17 cellular contexts compared by ENCODE assay signal in the genomic region with DNA sequence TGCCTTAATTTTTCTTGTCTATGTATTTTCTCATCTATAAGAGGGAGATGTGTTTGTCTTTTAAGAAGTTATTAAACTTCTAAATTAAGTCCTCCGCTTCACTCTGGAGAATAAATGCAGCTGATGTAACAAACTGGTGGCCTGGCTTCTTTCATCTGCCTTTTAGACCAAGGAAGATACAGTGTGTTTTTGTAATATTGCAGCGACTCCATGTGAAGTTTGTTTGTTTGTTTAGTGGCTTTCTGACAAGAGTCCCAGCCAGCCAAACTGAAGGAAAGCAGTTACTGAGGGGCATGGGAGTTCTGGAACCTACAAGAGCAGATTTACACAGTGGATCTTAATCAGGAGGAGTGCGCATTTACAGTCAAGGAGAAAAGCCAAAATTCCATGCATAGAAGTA. TPM values are rescaled to one million over a fixed set of nuclear protein-coding genes. Genes with fewer than 3 reads are reported as not detected.
A peak's percentile ranks its signal among the peaks of the same experiment; 100 is the strongest.
DNase-seq lines count a peak whose midpoint lies in the region; ATAC-seq and TF ChIP-seq lines count a peak whose summit lies in the region.
"Had no signal": no experiment of that assay in that cellular context is flagged by ENCODE, and none has a peak within 500 bp of the region (broad histone marks: within the 10 kb centered on the region; RNA-seq: fewer than 3 reads in every experiment).

No MANE protein-coding gene starts in this region.

- H3K79me1 ChIP-seq in IMR-90 (ENCODE audit: low read depth in 1 of 2, low read length in 2 of 2) = peaks cover 42 to 77% of the 10 kb centered on the region in 2 experiments

- no peak overlapping the region for H4K5ac ChIP-seq in IMR-90 (ENCODE audit: low read depth, low read length)

- no peaks in the 10 kb centered on the region for H3K36me3 ChIP-seq in IMR-90 (ENCODE audit: control insufficient read depth, insufficient read depth, low read length)
- H3K36me3 ChIP-seq in neural progenitor cell = no peaks in the 10 kb centered on the region

- H3K27ac ChIP-seq in IMR-90 (ENCODE audit: insufficient read depth, low read length) = no peak overlapping the region
- no peak overlapping the region for H3K27ac ChIP-seq in neural progenitor cell
- H3K27ac ChIP-seq: BLaER1, hepatocyte had no signal

- dilution Hi-C loops in IMR-90 (cut with HindIII; ENCODE audit: low sequenced_read_pairs, unreplicated experiment) = no loop called here

- no peak overlapping the region for H3K4me3 ChIP-seq in IMR-90 (ENCODE audit: insufficient read depth, low read depth, low read length)
- H3K4me3 ChIP-seq in fibroblast of mammary gland (ENCODE audit: control insufficient read depth, low read depth, low read length) = no peak overlapping the region
- H3K4me3 ChIP-seq in neural progenitor cell = no peak overlapping the region
- H3K4me3 ChIP-seq: BLaER1, hepatocyte had no signal

- H3K36me3 Mint-ChIP-seq in nephron progenitor cell (ENCODE audit: low read depth) (peaks cover 25% of the 10 kb centered on the region), neural progenitor cell (peaks cover 24% of the 10 kb centered on the region)

- no peak overlapping the region for H3K18ac ChIP-seq in IMR-90 (ENCODE audit: low read depth, low read length)

- H3K23ac ChIP-seq in IMR-90 (ENCODE audit: low read depth, low read length) = no peak overlapping the region

- in situ Hi-C loops in IMR-90 (cut with MboI; ENCODE audit: low sequenced_read_pairs) = no loop called here

- no peaks in the 10 kb centered on the region for H3K9me3 ChIP-seq in IMR-90 (ENCODE audit: control insufficient read depth, insufficient read depth, low read length)
- no peaks in the 10 kb centered on the region for H3K9me3 ChIP-seq in neural progenitor cell (ENCODE audit: low read depth)

- H3K4ac ChIP-seq in IMR-90 (ENCODE audit: low read depth, low read length) = peak overlapping the region; percentile 52; the same call in 1 of the 2 replicates

- H3K4me3 Mint-ChIP-seq in nephron progenitor cell (no peak overlapping the region), neural progenitor cell (no peak overlapping the region)
- H3K4me3 Mint-ChIP-seq: activated naive CD4-positive, alpha-beta T cell treated with anti-CD3 and anti-CD28 coated beads, Interleukin-2, amount 10 ng/mL, durations not matched to agents 7 days and 5 days had no signal

- H2BK15ac ChIP-seq in IMR-90 (ENCODE audit: low read depth, low read length) = no peak overlapping the region

- TF ChIP-seq RAD21 in IMR-90 (IDR thresholded peaks at IDR 0.05; ENCODE audit: low read length) = no peak

- WGBS in IMR-90 (ENCODE audit: extremely low coverage in 2 of 2, insufficient read length in 1 of 2), 2 experiments = 20% methylated on average over 1 of the region's 3 CpGs; no CpG with 5 or more reads in 1 of the 2 experiments

- TF ChIP-seq CTCF in IMR-90 (conservative IDR thresholded peaks at IDR 0.05; ENCODE audit: low read depth, low read length) (no peak), fibroblast of mammary gland (conservative IDR thresholded peaks at IDR 0.05; ENCODE audit: control insufficient read depth, insufficient read depth, low read depth, low read length) (no peak), nephron progenitor cell (IDR thresholded peaks at IDR 0.05) (no peak), neural progenitor cell (IDR thresholded peaks at IDR 0.05) (no peak)

- TF ChIP-seq POLR2A in IMR-90 (IDR thresholded peaks at IDR 0.05; ENCODE audit: low read depth, low read length) = no peak

- H2BK5ac ChIP-seq in IMR-90 (ENCODE audit: low read depth, low read length, poor library complexity, severe bottlenecking) = no peak overlapping the region

- no peak overlapping the region for H2AFZ ChIP-seq in IMR-90 (replicated peaks; ENCODE audit: low read length, poor library complexity)
- no peak overlapping the region for H2AFZ ChIP-seq in neural progenitor cell (replicated peaks)
- H2AFZ ChIP-seq: hepatocyte had no signal

- peaks cover 7% of the 10 kb centered on the region for H3K9me1 ChIP-seq in IMR-90 (ENCODE audit: insufficient read depth, low read length)

- H3K4me2 ChIP-seq in IMR-90 (ENCODE audit: low read depth, low read length) (no peak overlapping the region), neural progenitor cell (no peak overlapping the region)
- H3K4me2 ChIP-seq: BLaER1, hepatocyte had no signal

- no TSS peak for BruUV-seq in IMR-90 (replicated peaks; lab: Mats Ljungman, UMichigan)

- peak overlapping the region; percentile 67 for H3K27ac Mint-ChIP-seq in nephron progenitor cell
- H3K27ac Mint-ChIP-seq in neural progenitor cell = no peak overlapping the region
- H3K27ac Mint-ChIP-seq: activated naive CD4-positive, alpha-beta T cell treated with anti-CD3 and anti-CD28 coated beads, Interleukin-2, amount 10 ng/mL, durations not matched to agents 7 days and 5 days had no signal

- H3K27me3 Mint-ChIP-seq in nephron progenitor cell (ENCODE audit: low read depth, poor library complexity) = no peaks in the 10 kb centered on the region
- H3K27me3 Mint-ChIP-seq in neural progenitor cell (ENCODE audit: insufficient read depth, low read depth) = no peaks in the 10 kb centered on the region
- H3K27me3 Mint-ChIP-seq: activated naive CD4-positive, alpha-beta T cell treated with anti-CD3 and anti-CD28 coated beads, Interleukin-2, amount 10 ng/mL, durations not matched to agents 7 days and 5 days had no signal

- no peak overlapping the region for H3K9ac ChIP-seq in IMR-90 (ENCODE audit: low read depth, low read length)
- no peak overlapping the region for H3K9ac ChIP-seq in neural progenitor cell
- H3K9ac ChIP-seq: BLaER1 had no signal

- H3K56ac ChIP-seq in IMR-90 (ENCODE audit: extremely low read depth, insufficient read depth, low read length) = no peak overlapping the region

- H3F3A ChIP-seq in neural progenitor cell (ENCODE audit: low read depth) = no peaks in the 10 kb centered on the region

- DNase-seq in EL = peak; percentile 12
- DNase-seq in IMR-90 = no peak
- DNase-seq in fibroblast of mammary gland (ENCODE audit: low read depth) = peak; percentile 16
- DNase-seq in nephron progenitor cell = no peak
- DNase-seq in NCI-H446 (lab: John Stamatoyannopoulos, UW) = no peak
- DNase-seq in activated effector memory CD4-positive, alpha-beta T cell treated with Interleukin-2 at 50 U/mL for 16 hours = no peak
- no peak for DNase-seq in neural progenitor cell (ENCODE audit: low spot score)
- DNase-seq: activated CD4-positive, alpha-beta T cell treated with anti-CD3 and anti-CD28 coated beads for 4 hours; activated naive CD4-positive, alpha-beta T cell treated with anti-CD3 and anti-CD28 coated beads, Interleukin-2, amount 10 ng/mL, durations not matched to agents 7 days and 5 days; DMS 273 treated with DMSO at 0.1 percent for 48 hours; NCI-H1694; NCI-H345; stimulated activated CD4-positive, alpha-beta T cell treated with anti-CD3 and anti-CD28 coated beads, Interleukin-1b, Interleukin-23, amount 100 ng/mL, for 48 hours; T-helper 9 cell had no signal

- intact Hi-C loops in IMR-90 (cut with micrococcal nuclease) = no loop called here

- H4K8ac ChIP-seq in IMR-90 (ENCODE audit: low read depth in 2 of 2, low read length in 2 of 2) = no peak overlapping the region

- H2BK120ac ChIP-seq in IMR-90 (ENCODE audit: low read depth, low read length) = no peak overlapping the region

- no peak overlapping the region for H4K91ac ChIP-seq in IMR-90 (ENCODE audit: insufficient read depth, low read depth, low read length)

- CTCF ChIA-PET in IMR-90 (lab: Yijun Ruan, JAX) = no interaction called here

- no peak overlapping the region for H2AK9ac ChIP-seq in IMR-90 (replicated peaks; ENCODE audit: low read depth, low read length, poor library complexity)

- H3K27me3 ChIP-seq in IMR-90 (ENCODE audit: control insufficient read depth, insufficient read depth, low read length) (no peaks in the 10 kb centered on the region), neural progenitor cell (no peaks in the 10 kb centered on the region)
- H3K27me3 ChIP-seq: BLaER1, hepatocyte had no signal

- H4K20me1 ChIP-seq in IMR-90 (ENCODE audit: insufficient read depth, low read length) (peaks cover 15% of the 10 kb centered on the region; the same call in 1 of the 2 replicates), neural progenitor cell (ENCODE audit: low read depth) (no peaks in the 10 kb centered on the region)
- H4K20me1 ChIP-seq: BLaER1 had no signal

- H3K4me1 Mint-ChIP-seq in nephron progenitor cell = peaks cover 51% of the 10 kb centered on the region
- H3K4me1 Mint-ChIP-seq in neural progenitor cell = peaks cover 5% of the 10 kb centered on the region

- POLR2A ChIA-PET in IMR-90 (lab: Charles Lee; ENCODE audit: unreplicated experiment) = no interaction called here

- no peak overlapping the region for H2AK5ac ChIP-seq in IMR-90 (ENCODE audit: low read depth, low read length)

- 0 out of 2 replicates have a peak overlapping the region, but pooled peaks have one; percentile 24 for H3K14ac ChIP-seq in IMR-90 (replicated peaks; ENCODE audit: low read depth, low read length)

- peaks cover 20% of the 10 kb centered on the region for H3K79me2 ChIP-seq in neural progenitor cell (ENCODE audit: low read depth)

- H3K4me1 ChIP-seq in IMR-90 (ENCODE audit: control insufficient read depth, insufficient read depth, low read length) (peaks cover 8% of the 10 kb centered on the region), neural progenitor cell (peaks cover 11% of the 10 kb centered on the region)

- H3K9me3 Mint-ChIP-seq in nephron progenitor cell (peaks cover 10% of the 10 kb centered on the region), neural progenitor cell (peaks cover 15% of the 10 kb centered on the region)

- H2BK20ac ChIP-seq in IMR-90 (ENCODE audit: low read depth, low read length) = no peak overlapping the region

- no peak for ATAC-seq in IMR-90 (ENCODE audit: low read depth)
- ATAC-seq in HG02840 (IDR thresholded peaks at IDR 0.05; ENCODE audit: low FRiP score, unreplicated experiment) = no peak

TF ChIP-seq in IMR-90, 13 proteins besides CTCF, POLR2A, EP300 and RAD21 (continues in another document):
- TF ChIP-seq BHLHE40 (IDR thresholded peaks at IDR 0.05; ENCODE audit: low read depth, low read length) (no peak), MXI1 (IDR thresholded peaks at IDR 0.05; ENCODE audit: borderline replicate concordance, low read depth, low read length) (no peak), NFE2L2 (IDR thresholded peaks at IDR 0.05; ENCODE audit: low read depth, low read length) (no peak), MAZ (IDR thresholded peaks at IDR 0.05; ENCODE audit: borderline replicate concordance, low read depth, low read length) (no peak), RCOR1 (IDR thresholded peaks at IDR 0.05; ENCODE audit: insufficient replicate concordance, low read length) (no peak), FOS (IDR thresholded peaks at IDR 0.05; ENCODE audit: low read depth, low read length) (no peak), SMC3 (IDR thresholded peaks at IDR 0.05; ENCODE audit: low read depth, low read length) (no peak), CHD1 (IDR thresholded peaks at IDR 0.05; ENCODE audit: low read depth, low read length) (no peak)

RNA-seq across cellular contexts. Expression of a gene that starts 56.4 kb away (rescaled TPM):
- total RNA-seq in IMR-90 (2012; rRNA removed) (44.8 and 45.0 TPM in 2 replicates), neural progenitor cell (ENCODE audit: low replicate concordance) (8.0 and 10.1 TPM in 2 replicates)
- polyA plus RNA-seq in IMR-90 (2012; rRNA removed) = 8.8 and 10.5 TPM in 2 replicates
- polyA plus RNA-seq in IMR-90 (2012; cell fraction: cytosol; rRNA removed) = 2.9 and 3.7 TPM in 2 replicates
- 8.4 and 31.2 TPM in 2 replicates for polyA plus RNA-seq in IMR-90 (2012; cell fraction: nucleus; rRNA removed; ENCODE audit: low replicate concordance)

Comparison
In these comparisons a context has a peak if more than half of its experiments do, and no peak if none do; other contexts are left out.
1. DNase-seq: peak in EL (single experiment) and fibroblast of mammary gland (single experiment); none in IMR-90 (single experiment), nephron progenitor cell (single experiment), NCI-H446 (0 of 2), activated effector memory CD4-positive, alpha-beta T cell treated with Interleukin-2 at 50 U/mL for 16 hours (single experiment) and neural progenitor cell (single experiment).